ENCODE assay signal across 11 cellular contexts in genomic region chr18:7945882-7946281, GRCh38.
DNase-seq lines count a peak whose midpoint lies in the region; ATAC-seq and TF ChIP-seq lines count a peak whose summit lies in the region.
"Had no signal": no experiment of that assay in that cellular context is flagged by ENCODE, and none has a peak within 500 bp of the region (broad histone marks: within the 10 kb centered on the region; RNA-seq: fewer than 3 reads in every experiment).

No MANE protein-coding gene starts in this region.

- POLR2A ChIA-PET in SK-N-SH (lab: Yijun Ruan, JAX) = no interaction called here

- peaks cover 0 to 22% of the 10 kb centered on the region in 2 experiments; a peak in 2 of 4 replicates for H3K4me1 ChIP-seq in SK-N-SH (ENCODE audit: control insufficient read depth in 1 of 2, insufficient read depth in 2 of 2, low read depth in 1 of 2, low read length in 1 of 2)

- no peak for TF ChIP-seq RAD21 in SK-N-SH (IDR thresholded peaks at IDR 0.05; ENCODE audit: low read length)

- no peaks in the 10 kb centered on the region for H3K9me3 ChIP-seq in SK-N-SH

- no peak for TF ChIP-seq EP300 in SK-N-SH (IDR thresholded peaks at IDR 0.05; ENCODE audit: borderline replicate concordance in 1 of 2, low read depth in 1 of 2, low read length in 1 of 2)

- DNase-seq in SK-N-SH = no peak
- peak; percentile 87 for DNase-seq in fibroblast of pulmonary artery (ENCODE audit: low read depth)
- DNase-seq in skeletal muscle cell (ENCODE audit: low read depth) = peak; percentile 87
- no peak for DNase-seq in anterior cingulate cortex (lab: John Stamatoyannopoulos, UW)
- DNase-seq in NCI-H2171 treated with DMSO at 0.1 percent for 48 hours (lab: John Stamatoyannopoulos, UW) = no peak
- DNase-seq in Kasumi-1 (lab: John Stamatoyannopoulos, UW) = no peak
- DNase-seq in GOT3 (lab: John Stamatoyannopoulos, UW) = no peak
- DNase-seq: activated naive CD8-positive, alpha-beta T cell treated with anti-CD3 and anti-CD28 coated beads for 36 hours; mesendoderm; T-helper 2 cell had no signal

- TF ChIP-seq CTCF in SK-N-SH (IDR thresholded peaks at IDR 0.05) (no peak), fibroblast of pulmonary artery (IDR thresholded peaks at IDR 0.05; ENCODE audit: low read length, missing control alignments) (no peak)

- H4K20me1 ChIP-seq in SK-N-SH (ENCODE audit: insufficient read depth) = no peaks in the 10 kb centered on the region

- no peaks in the 10 kb centered on the region for H3K79me2 ChIP-seq in SK-N-SH (ENCODE audit: insufficient read depth)

- peak; percentile 43 for ATAC-seq in GM19395 (IDR thresholded peaks at IDR 0.05; ENCODE audit: unreplicated experiment)

- CTCF ChIA-PET in SK-N-SH (lab: Yijun Ruan, JAX) = no interaction called here

- H3K4me3 ChIP-seq in SK-N-SH (ENCODE audit: low read depth in 2 of 2, low read length in 1 of 2) (no peak overlapping the region), fibroblast of pulmonary artery (replicated peaks; ENCODE audit: low read depth, low read length) (no peak overlapping the region), skeletal muscle cell (ENCODE audit: low read depth, low read length) (no peak overlapping the region)

- H3K4me2 ChIP-seq in SK-N-SH = peak overlapping the region; percentile 76; the same call in 1 of the 2 replicates

- H3K27ac ChIP-seq in SK-N-SH (ENCODE audit: low read depth in 2 of 2, low read length in 1 of 2) = peak overlapping the region; percentile 37 to 71; a peak in 3 of 4 replicates

- 10% methylated on average over 3 of the region's 3 CpGs for WGBS in SK-N-SH (ENCODE audit: low lambda C conversion rate)

- no peak overlapping the region; the same call in 1 of the 2 replicates for H3K9ac ChIP-seq in SK-N-SH

- H3K9me2 ChIP-seq in SK-N-SH = no peaks in the 10 kb centered on the region

- no peaks in the 10 kb centered on the region for H3K36me3 ChIP-seq in SK-N-SH (replicated peaks in 1 of 2; ENCODE audit: control insufficient read depth in 1 of 2, insufficient read depth in 2 of 2, low read length in 1 of 2)

- no peaks in the 10 kb centered on the region for H3F3A ChIP-seq in SK-N-SH (replicated peaks; ENCODE audit: insufficient read depth)

- no peaks in the 10 kb centered on the region for H3K27me3 ChIP-seq in SK-N-SH (ENCODE audit: insufficient read depth)

- peak overlapping the region; percentile 80; the same call in 1 of the 2 replicates for H2AFZ ChIP-seq in SK-N-SH (ENCODE audit: low read depth)

TF ChIP-seq in SK-N-SH, 30 proteins besides CTCF, POLR2A, EP300 and RAD21:
- peak; percentile 50; the same call in 1 of the 2 replicates for TF ChIP-seq FOSL2 (IDR thresholded peaks at IDR 0.05; ENCODE audit: borderline replicate concordance, low read depth)
- no peak for TF ChIP-seq POLR2AphosphoS5 (IDR thresholded peaks at IDR 0.05; ENCODE audit: low read depth, low read length)
- TF ChIP-seq USF1 (IDR thresholded peaks at IDR 0.05; ENCODE audit: borderline replicate concordance, low read depth) = no peak
- peak; percentile 36; the same call in 1 of the 2 replicates for TF ChIP-seq TCF12 (IDR thresholded peaks at IDR 0.05)
- TF ChIP-seq FOXM1 (IDR thresholded peaks at IDR 0.05; ENCODE audit: low read depth) = no peak
- no peak for TF ChIP-seq TAF1 (IDR thresholded peaks at IDR 0.05; ENCODE audit: borderline replicate concordance, low read depth, low read length)
- TF ChIP-seq, protein P1, sequence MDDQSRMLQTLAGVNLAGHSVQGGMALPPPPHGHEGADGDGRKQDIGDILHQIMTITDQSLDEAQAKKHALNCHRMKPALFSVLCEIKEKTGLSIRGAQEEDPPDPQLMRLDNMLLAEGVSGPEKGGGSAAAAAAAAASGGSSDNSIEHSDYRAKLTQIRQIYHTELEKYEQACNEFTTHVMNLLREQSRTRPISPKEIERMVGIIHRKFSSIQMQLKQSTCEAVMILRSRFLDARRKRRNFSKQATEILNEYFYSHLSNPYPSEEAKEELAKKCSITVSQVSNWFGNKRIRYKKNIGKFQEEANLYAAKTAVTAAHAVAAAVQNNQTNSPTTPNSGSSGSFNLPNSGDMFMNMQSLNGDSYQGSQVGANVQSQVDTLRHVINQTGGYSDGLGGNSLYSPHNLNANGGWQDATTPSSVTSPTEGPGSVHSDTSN (IDR thresholded peaks at IDR 0.05) = peak; percentile 14; the same call in 1 of the 2 replicates
- TF ChIP-seq JUND (IDR thresholded peaks at IDR 0.05) = peak; percentile 47; the same call in 1 of the 2 replicates
- no peak for TF ChIP-seq GATA2 (CRISPR knock-in tag; IDR thresholded peaks at IDR 0.05)
- TF ChIP-seq MXI1 (IDR thresholded peaks at IDR 0.05; ENCODE audit: low read depth, low read length) = no peak
- no peak for TF ChIP-seq GABPA (IDR thresholded peaks at IDR 0.05; ENCODE audit: low read depth)

Comparison
In these comparisons a context has a peak if more than half of its experiments do, and no peak if none do; other contexts are left out.
1. DNase-seq: peak in fibroblast of pulmonary artery (single experiment) and skeletal muscle cell (single experiment); none in SK-N-SH (single experiment), anterior cingulate cortex (0 of 58), NCI-H2171 treated with DMSO at 0.1 percent for 48 hours (single experiment), Kasumi-1 (0 of 2) and GOT3 (single experiment).